Comparison of ENCODE assay signal across 1 cellular context in the genomic region with DNA sequence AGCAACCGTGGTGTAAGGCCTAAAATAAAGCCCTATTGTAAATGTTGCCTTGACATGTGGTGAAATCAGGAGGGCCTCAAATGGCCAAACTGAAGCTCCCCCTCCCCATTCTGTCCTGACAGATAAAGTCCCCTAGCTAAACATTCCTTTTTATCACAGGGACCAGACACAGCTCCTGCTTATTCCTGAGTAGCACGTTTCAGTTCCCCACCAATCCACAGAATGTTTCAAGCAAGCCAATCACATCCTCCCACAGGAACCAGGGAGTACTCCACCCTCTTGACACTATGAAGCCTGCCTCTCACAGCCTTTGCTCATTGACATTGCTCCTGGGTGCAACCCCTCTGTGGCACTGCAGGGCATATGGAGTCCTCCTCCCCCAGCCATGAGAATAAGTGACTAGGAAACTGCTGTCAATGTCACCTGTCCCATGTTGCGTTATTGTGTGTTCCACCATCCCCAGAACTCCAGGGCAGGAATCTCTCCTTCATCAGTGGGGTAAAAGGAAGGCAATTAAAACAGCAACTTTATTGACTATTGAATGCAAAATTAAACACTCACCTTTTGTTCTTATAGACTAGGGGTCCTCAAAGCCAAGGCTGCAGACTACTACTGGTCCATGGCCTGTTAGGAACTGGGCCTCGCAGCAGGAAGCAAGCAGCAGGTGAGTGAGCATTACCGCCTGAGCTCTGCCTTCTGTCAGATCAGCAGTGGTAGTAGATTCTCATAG.
TF ChIP-seq lines count a peak whose summit lies in the region.

No MANE protein-coding gene starts in this region.

TF ChIP-seq in K562, 482 proteins besides CTCF, POLR2A, EP300 and RAD21 (continued from another document and continues in another):
- TF ChIP-seq, protein P1, sequence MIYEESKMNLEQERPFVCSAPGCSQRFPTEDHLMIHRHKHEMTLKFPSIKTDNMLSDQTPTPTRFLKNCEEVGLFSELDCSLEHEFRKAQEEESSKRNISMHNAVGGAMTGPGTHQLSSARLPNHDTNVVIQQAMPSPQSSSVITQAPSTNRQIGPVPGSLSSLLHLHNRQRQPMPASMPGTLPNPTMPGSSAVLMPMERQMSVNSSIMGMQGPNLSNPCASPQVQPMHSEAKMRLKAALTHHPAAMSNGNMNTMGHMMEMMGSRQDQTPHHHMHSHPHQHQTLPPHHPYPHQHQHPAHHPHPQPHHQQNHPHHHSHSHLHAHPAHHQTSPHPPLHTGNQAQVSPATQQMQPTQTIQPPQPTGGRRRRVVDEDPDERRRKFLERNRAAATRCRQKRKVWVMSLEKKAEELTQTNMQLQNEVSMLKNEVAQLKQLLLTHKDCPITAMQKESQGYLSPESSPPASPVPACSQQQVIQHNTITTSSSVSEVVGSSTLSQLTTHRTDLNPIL (CRISPR knock-in tag; IDR thresholded peaks at IDR 0.05) = no peak
- TF ChIP-seq ZNF766 (CRISPR knock-in tag; conservative IDR thresholded peaks at IDR 0.05) (no peak), HNRNPUL1 (IDR thresholded peaks at IDR 0.05; ENCODE audit: low read length) (no peak), PYGO2 (tag; IDR thresholded peaks at IDR 0.05) (no peak), RBM25 (IDR thresholded peaks at IDR 0.05; ENCODE audit: low read depth, low read length, severe bottlenecking) (no peak), ZFP1 (CRISPR knock-in tag; IDR thresholded peaks at IDR 0.05) (no peak), PHB2 (IDR thresholded peaks at IDR 0.05; ENCODE audit: low read depth) (peak; percentile 76; the same call in 1 of the 2 replicates), SAP30 (IDR thresholded peaks at IDR 0.05; ENCODE audit: borderline replicate concordance, insufficient read depth, low read depth, low read length, poor library complexity, severe bottlenecking) (no peak), MAZ (CRISPR knock-in tag; conservative IDR thresholded peaks at IDR 0.05 in 1 of 2, IDR thresholded peaks at IDR 0.05 in 1 of 2) (peak in 1 of 2 experiments; percentile 56; a peak in 1 of 4 replicates), RBM34 (IDR thresholded peaks at IDR 0.05; ENCODE audit: borderline replicate concordance, insufficient read depth, low read length) (no peak), ZSCAN32 (CRISPR knock-in tag; IDR thresholded peaks at IDR 0.05) (no peak), CBFA2T2 (conservative IDR thresholded peaks at IDR 0.05) (peak; percentile 93), RFX1 (IDR thresholded peaks at IDR 0.05) (no peak), SAFB2 (IDR thresholded peaks at IDR 0.05; ENCODE audit: borderline replicate concordance, low read depth, low read length, severe bottlenecking) (no peak), NFRKB (IDR thresholded peaks at IDR 0.05; ENCODE audit: low read depth) (0 out of 2 replicates have a peak, but pooled peaks have one; percentile 5)
- TF ChIP-seq, protein P2, sequence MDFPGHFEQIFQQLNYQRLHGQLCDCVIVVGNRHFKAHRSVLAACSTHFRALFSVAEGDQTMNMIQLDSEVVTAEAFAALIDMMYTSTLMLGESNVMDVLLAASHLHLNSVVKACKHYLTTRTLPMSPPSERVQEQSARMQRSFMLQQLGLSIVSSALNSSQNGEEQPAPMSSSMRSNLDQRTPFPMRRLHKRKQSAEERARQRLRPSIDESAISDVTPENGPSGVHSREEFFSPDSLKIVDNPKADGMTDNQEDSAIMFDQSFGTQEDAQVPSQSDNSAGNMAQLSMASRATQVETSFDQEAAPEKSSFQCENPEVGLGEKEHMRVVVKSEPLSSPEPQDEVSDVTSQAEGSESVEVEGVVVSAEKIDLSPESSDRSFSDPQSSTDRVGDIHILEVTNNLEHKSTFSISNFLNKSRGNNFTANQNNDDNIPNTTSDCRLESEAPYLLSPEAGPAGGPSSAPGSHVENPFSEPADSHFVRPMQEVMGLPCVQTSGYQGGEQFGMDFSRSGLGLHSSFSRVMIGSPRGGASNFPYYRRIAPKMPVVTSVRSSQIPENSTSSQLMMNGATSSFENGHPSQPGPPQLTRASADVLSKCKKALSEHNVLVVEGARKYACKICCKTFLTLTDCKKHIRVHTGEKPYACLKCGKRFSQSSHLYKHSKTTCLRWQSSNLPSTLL (IDR thresholded peaks at IDR 0.05) = no peak
- TF ChIP-seq, protein P3, sequence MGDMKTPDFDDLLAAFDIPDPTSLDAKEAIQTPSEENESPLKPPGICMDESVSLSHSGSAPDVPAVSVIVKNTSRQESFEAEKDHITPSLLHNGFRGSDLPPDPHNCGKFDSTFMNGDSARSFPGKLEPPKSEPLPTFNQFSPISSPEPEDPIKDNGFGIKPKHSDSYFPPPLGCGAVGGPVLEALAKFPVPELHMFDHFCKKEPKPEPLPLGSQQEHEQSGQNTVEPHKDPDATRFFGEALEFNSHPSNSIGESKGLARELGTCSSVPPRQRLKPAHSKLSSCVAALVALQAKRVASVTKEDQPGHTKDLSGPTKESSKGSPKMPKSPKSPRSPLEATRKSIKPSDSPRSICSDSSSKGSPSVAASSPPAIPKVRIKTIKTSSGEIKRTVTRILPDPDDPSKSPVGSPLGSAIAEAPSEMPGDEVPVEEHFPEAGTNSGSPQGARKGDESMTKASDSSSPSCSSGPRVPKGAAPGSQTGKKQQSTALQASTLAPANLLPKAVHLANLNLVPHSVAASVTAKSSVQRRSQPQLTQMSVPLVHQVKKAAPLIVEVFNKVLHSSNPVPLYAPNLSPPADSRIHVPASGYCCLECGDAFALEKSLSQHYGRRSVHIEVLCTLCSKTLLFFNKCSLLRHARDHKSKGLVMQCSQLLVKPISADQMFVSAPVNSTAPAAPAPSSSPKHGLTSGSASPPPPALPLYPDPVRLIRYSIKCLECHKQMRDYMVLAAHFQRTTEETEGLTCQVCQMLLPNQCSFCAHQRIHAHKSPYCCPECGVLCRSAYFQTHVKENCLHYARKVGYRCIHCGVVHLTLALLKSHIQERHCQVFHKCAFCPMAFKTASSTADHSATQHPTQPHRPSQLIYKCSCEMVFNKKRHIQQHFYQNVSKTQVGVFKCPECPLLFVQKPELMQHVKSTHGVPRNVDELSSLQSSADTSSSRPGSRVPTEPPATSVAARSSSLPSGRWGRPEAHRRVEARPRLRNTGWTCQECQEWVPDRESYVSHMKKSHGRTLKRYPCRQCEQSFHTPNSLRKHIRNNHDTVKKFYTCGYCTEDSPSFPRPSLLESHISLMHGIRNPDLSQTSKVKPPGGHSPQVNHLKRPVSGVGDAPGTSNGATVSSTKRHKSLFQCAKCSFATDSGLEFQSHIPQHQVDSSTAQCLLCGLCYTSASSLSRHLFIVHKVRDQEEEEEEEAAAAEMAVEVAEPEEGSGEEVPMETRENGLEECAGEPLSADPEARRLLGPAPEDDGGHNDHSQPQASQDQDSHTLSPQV (IDR thresholded peaks at IDR 0.05) = peak; percentile 81
- TF ChIP-seq, protein P4, sequence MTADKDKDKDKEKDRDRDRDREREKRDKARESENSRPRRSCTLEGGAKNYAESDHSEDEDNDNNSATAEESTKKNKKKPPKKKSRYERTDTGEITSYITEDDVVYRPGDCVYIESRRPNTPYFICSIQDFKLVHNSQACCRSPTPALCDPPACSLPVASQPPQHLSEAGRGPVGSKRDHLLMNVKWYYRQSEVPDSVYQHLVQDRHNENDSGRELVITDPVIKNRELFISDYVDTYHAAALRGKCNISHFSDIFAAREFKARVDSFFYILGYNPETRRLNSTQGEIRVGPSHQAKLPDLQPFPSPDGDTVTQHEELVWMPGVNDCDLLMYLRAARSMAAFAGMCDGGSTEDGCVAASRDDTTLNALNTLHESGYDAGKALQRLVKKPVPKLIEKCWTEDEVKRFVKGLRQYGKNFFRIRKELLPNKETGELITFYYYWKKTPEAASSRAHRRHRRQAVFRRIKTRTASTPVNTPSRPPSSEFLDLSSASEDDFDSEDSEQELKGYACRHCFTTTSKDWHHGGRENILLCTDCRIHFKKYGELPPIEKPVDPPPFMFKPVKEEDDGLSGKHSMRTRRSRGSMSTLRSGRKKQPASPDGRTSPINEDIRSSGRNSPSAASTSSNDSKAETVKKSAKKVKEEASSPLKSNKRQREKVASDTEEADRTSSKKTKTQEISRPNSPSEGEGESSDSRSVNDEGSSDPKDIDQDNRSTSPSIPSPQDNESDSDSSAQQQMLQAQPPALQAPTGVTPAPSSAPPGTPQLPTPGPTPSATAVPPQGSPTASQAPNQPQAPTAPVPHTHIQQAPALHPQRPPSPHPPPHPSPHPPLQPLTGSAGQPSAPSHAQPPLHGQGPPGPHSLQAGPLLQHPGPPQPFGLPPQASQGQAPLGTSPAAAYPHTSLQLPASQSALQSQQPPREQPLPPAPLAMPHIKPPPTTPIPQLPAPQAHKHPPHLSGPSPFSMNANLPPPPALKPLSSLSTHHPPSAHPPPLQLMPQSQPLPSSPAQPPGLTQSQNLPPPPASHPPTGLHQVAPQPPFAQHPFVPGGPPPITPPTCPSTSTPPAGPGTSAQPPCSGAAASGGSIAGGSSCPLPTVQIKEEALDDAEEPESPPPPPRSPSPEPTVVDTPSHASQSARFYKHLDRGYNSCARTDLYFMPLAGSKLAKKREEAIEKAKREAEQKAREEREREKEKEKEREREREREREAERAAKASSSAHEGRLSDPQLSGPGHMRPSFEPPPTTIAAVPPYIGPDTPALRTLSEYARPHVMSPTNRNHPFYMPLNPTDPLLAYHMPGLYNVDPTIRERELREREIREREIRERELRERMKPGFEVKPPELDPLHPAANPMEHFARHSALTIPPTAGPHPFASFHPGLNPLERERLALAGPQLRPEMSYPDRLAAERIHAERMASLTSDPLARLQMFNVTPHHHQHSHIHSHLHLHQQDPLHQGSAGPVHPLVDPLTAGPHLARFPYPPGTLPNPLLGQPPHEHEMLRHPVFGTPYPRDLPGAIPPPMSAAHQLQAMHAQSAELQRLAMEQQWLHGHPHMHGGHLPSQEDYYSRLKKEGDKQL (CRISPR knock-in tag; IDR thresholded peaks at IDR 0.05; ENCODE audit: borderline replicate concordance) = no peak
- TF ChIP-seq, protein P5, sequence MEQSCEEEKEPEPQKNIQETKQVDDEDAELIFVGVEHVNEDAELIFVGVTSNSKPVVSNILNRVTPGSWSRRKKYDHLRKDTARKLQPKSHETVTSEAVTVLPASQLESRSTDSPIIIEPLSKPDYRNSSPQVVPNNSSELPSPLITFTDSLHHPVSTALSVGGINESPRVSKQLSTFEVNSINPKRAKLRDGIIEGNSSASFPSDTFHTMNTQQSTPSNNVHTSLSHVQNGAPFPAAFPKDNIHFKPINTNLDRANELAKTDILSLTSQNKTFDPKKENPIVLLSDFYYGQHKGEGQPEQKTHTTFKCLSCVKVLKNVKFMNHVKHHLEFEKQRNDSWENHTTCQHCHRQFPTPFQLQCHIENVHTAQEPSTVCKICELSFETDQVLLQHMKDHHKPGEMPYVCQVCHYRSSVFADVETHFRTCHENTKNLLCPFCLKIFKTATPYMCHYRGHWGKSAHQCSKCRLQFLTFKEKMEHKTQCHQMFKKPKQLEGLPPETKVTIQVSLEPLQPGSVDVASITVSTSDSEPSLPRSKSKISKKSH (CRISPR knock-in tag; IDR thresholded peaks at IDR 0.05) = no peak
- TF ChIP-seq, protein P6, sequence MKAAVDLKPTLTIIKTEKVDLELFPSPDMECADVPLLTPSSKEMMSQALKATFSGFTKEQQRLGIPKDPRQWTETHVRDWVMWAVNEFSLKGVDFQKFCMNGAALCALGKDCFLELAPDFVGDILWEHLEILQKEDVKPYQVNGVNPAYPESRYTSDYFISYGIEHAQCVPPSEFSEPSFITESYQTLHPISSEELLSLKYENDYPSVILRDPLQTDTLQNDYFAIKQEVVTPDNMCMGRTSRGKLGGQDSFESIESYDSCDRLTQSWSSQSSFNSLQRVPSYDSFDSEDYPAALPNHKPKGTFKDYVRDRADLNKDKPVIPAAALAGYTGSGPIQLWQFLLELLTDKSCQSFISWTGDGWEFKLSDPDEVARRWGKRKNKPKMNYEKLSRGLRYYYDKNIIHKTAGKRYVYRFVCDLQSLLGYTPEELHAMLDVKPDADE (conservative IDR thresholded peaks at IDR 0.05; ENCODE audit: control insufficient read depth, low read depth, low read length) = no peak
- TF ChIP-seq, protein P7, sequence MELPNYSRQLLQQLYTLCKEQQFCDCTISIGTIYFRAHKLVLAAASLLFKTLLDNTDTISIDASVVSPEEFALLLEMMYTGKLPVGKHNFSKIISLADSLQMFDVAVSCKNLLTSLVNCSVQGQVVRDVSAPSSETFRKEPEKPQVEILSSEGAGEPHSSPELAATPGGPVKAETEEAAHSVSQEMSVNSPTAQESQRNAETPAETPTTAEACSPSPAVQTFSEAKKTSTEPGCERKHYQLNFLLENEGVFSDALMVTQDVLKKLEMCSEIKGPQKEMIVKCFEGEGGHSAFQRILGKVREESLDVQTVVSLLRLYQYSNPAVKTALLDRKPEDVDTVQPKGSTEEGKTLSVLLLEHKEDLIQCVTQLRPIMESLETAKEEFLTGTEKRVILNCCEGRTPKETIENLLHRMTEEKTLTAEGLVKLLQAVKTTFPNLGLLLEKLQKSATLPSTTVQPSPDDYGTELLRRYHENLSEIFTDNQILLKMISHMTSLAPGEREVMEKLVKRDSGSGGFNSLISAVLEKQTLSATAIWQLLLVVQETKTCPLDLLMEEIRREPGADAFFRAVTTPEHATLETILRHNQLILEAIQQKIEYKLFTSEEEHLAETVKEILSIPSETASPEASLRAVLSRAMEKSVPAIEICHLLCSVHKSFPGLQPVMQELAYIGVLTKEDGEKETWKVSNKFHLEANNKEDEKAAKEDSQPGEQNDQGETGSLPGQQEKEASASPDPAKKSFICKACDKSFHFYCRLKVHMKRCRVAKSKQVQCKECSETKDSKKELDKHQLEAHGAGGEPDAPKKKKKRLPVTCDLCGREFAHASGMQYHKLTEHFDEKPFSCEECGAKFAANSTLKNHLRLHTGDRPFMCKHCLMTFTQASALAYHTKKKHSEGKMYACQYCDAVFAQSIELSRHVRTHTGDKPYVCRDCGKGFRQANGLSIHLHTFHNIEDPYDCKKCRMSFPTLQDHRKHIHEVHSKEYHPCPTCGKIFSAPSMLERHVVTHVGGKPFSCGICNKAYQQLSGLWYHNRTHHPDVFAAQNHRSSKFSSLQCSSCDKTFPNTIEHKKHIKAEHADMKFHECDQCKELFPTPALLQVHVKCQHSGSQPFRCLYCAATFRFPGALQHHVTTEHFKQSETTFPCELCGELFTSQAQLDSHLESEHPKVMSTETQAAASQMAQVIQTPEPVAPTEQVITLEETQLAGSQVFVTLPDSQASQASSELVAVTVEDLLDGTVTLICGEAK (IDR thresholded peaks at IDR 0.05) = peak; percentile 86
- TF ChIP-seq, protein P7 (CRISPR knock-in tag; IDR thresholded peaks at IDR 0.05) = peak; percentile 74; the same call in 1 of the 2 replicates
